10 cellular contexts compared by ENCODE assay signal in genomic region chr2:104854507-104855173, GRCh38. TPM values are rescaled to one million over a fixed set of nuclear protein-coding genes. Genes with fewer than 3 reads are reported as not detected.
DNase-seq lines count a peak whose midpoint lies in the region; TF ChIP-seq lines count a peak whose summit lies in the region.
"Had no signal": no experiment of that assay in that cellular context is flagged by ENCODE, and none has a peak within 500 bp of the region (broad histone marks: within the 10 kb centered on the region; RNA-seq: fewer than 3 reads in every experiment).

No MANE protein-coding gene starts in this region.

- H3K27me3 ChIP-seq in SJCRH30: peaks cover 4% of the 10 kb centered on the region
- H3K27me3 ChIP-seq in fibroblast of lung (ENCODE audit: control insufficient read depth, insufficient read depth, low read length): peaks cover 40% of the 10 kb centered on the region
- H3K27me3 ChIP-seq in skeletal muscle tissue (ENCODE audit: control insufficient read depth in 3 of 3, insufficient read depth in 3 of 3, low read length in 3 of 3): peaks cover 80 to 81% (median 81%) of the 10 kb centered on the region in 3 donors

- no peaks in the 10 kb centered on the region for H4K20me1 ChIP-seq in fibroblast of lung (ENCODE audit: control insufficient read depth, extremely low read depth, insufficient read depth, low read length)

- H3K9me3 ChIP-seq in SJCRH30 (replicated peaks): no peaks in the 10 kb centered on the region
- no peaks in the 10 kb centered on the region for H3K9me3 ChIP-seq in fibroblast of lung (ENCODE audit: control insufficient read depth, insufficient read depth, low read depth, low read length)
- H3K9me3 ChIP-seq in skeletal muscle tissue (ENCODE audit: control insufficient read depth in 3 of 3, low read length in 3 of 3): no peaks in the 10 kb centered on the region

- H3K4me3 ChIP-seq in SJCRH30: peak overlapping the region; percentile 60
- H3K4me3 ChIP-seq in fibroblast of lung (replicated peaks in 1 of 4; ENCODE audit: control extremely low read depth in 1 of 4, insufficient read depth in 1 of 4, low read depth in 3 of 4, low read length in 4 of 4): no peak overlapping the region
- peak overlapping the region in 2 of 3 donors; percentile 14 to 29 for H3K4me3 ChIP-seq in skeletal muscle tissue (ENCODE audit: low read length in 3 of 3)

- H3K4me1 ChIP-seq in SJCRH30 (no peaks in the 10 kb centered on the region), fibroblast of lung (ENCODE audit: control insufficient read depth, extremely low read depth, insufficient read depth, low read length) (no peaks in the 10 kb centered on the region), skeletal muscle tissue (ENCODE audit: control insufficient read depth in 3 of 3, insufficient read depth in 3 of 3, low read length in 3 of 3) (peaks cover 18 to 28% (median 26%) of the 10 kb centered on the region in 3 donors)

- no peak overlapping the region for H3K4me2 ChIP-seq in fibroblast of lung (ENCODE audit: extremely low read depth, insufficient read depth, low read length)

- H3K27ac ChIP-seq in SJCRH30: no peak overlapping the region
- H3K27ac ChIP-seq in fibroblast of lung (ENCODE audit: insufficient read depth, low read length): no peak overlapping the region
- H3K27ac ChIP-seq in skeletal muscle tissue (ENCODE audit: low read depth, low read length): no peak overlapping the region

- H2AFZ ChIP-seq in fibroblast of lung (ENCODE audit: low read length): no peak overlapping the region

- H3K79me2 ChIP-seq in fibroblast of lung (ENCODE audit: control insufficient read depth, insufficient read depth, low read length): no peaks in the 10 kb centered on the region

- no peaks in the 10 kb centered on the region for H3K36me3 ChIP-seq in SJCRH30
- no peaks in the 10 kb centered on the region for H3K36me3 ChIP-seq in fibroblast of lung (ENCODE audit: control insufficient read depth, insufficient read depth, low read length)
- H3K36me3 ChIP-seq in skeletal muscle tissue (ENCODE audit: control insufficient read depth in 3 of 3, insufficient read depth in 3 of 3, low read length in 3 of 3): no peaks in the 10 kb centered on the region

- DNase-seq in DMS79 treated with DMSO at 0.1 percent for 48 hours (lab: John Stamatoyannopoulos, UW): peak; percentile 10
- no peak for DNase-seq in DMS79 (lab: John Stamatoyannopoulos, UW)
- DNase-seq in SJCRH30: peak in 1 of 2 experiments; percentile 23
- DNase-seq in fibroblast of lung (ENCODE audit: low read depth in 2 of 2): peak; percentile 6 to 55
- no peak for DNase-seq in AG08395 (ENCODE audit: low spot score)
- no peak for DNase-seq in NCI-H446 treated with DMSO at 0.1 percent for 48 hours (lab: John Stamatoyannopoulos, UW)
- no peak for DNase-seq in cerebellum (ENCODE audit: low spot score)

- H3K9ac ChIP-seq in fibroblast of lung (ENCODE audit: insufficient read depth, low read length) (no peak overlapping the region), skeletal muscle tissue (ENCODE audit: low read depth in 1 of 3, low read length in 3 of 3) (no peak overlapping the region)

- no peak for TF ChIP-seq CTCF in fibroblast of lung (conservative IDR thresholded peaks at IDR 0.05 in 1 of 2, IDR thresholded peaks at IDR 0.05 in 1 of 2; ENCODE audit: low read depth in 1 of 2, low read length in 2 of 2)

RNA-seq across cellular contexts. Expression of gene POU3F3, which starts 0.7 kb away (rescaled TPM):
- total RNA-seq in SJCRH30 (2014; rRNA removed; shearing (Covaris generic)): 2.3 and 2.4 TPM in 2 replicates
- not detected in 2 replicates for total RNA-seq in fibroblast of lung
- 0.01 TPM in 1 of 2 replicates, not detected in the other for polyA plus RNA-seq in fibroblast of lung
- polyA plus RNA-seq in fibroblast of lung (2012): not detected in 2 replicates
- not detected in 2 replicates for polyA minus RNA-seq in fibroblast of lung (ENCODE audit: low replicate concordance)
- 0.52 TPM for total RNA-seq in skeletal muscle tissue
- total RNA-seq in cerebellum: 30.7 TPM
- total RNA-seq: Right ventricle myocardium inferior had no signal
- polyA plus RNA-seq: AG04450 had no signal

Comparison
In these comparisons a context has a peak if more than half of its experiments do, and no peak if none do; other contexts are left out.
1. DNase-seq: peak in DMS79 treated with DMSO at 0.1 percent for 48 hours (single experiment) and fibroblast of lung (2 of 2); none in DMS79 (single experiment), AG08395 (single experiment), NCI-H446 treated with DMSO at 0.1 percent for 48 hours (single experiment) and cerebellum (single experiment).
2. H3K4me3 ChIP-seq: peak in SJCRH30 (single experiment) and skeletal muscle tissue (2 of 3); none in fibroblast of lung (0 of 4).